1 cellular context compared by ENCODE assay signal in the genomic region with DNA sequence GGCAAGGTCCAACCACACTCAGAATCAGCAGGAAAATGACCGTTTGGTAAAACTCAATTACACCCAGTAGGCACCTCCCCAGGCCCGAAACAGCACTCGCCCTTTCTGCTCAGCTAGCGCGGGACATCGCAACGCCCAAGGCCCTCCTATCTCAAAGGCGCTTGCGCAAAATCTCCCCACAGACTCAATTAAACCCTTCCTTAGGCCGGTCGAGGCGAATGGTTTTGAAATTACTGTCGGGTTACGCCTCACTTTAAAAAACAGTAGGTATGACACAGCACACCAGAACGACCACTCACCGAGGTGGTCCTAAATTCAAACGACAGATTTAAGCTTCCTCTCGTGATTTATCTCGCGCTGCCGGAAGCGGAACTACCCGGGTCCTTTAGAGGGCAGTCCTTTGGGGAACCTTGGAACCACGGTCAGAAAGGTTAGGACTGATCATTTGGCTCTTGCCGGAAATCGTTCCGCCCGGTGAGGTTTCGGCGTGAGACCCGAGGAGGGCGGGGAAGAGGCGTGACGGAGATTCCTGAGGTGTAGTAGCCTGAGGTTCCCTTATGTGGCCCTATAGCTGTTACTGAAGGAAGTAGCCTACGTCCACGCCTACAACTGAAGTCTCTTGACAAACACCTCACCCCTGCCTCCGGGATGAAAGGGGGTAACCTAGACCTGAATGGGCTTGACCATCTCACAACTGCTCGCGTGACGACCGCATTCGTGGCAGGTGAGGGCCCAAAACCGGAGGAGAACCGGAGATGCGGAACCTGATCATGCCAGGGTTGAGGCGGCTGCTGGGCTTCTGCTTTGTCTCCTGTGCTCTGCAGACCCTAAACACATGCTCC.
A peak's percentile ranks its signal among the peaks of the same experiment; 100 is the strongest.
TF ChIP-seq lines count a peak whose summit lies in the region.

A gene with protein sequence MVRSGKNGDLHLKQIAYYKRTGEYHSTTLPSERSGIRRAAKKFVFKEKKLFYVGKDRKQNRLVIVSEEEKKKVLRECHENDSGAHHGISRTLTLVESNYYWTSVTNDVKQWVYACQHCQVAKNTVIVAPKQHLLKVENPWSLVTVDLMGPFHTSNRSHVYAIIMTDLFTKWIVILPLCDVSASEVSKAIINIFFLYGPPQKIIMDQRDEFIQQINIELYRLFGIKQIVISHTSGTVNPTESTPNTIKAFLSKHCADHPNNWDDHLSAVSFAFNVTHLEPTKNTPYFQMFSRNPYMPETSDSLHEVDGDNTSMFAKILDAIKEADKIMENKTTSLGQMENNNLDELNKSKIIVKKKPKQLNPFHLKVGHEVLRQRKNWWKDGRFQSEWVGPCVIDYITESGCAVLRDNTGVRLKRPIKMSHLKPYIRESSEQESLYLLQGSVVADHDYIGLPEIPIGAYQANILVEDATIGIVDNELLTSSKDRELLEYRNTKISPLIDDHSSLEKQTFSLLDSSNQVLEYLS (minus strand): TSS at position 374 of the 842 bp plus-strand sequence. CDS start 11,431 bp downstream, outside the sequence.
TSS of gene PPIP5K2 (plus strand) at position 537 of the 842 bp plus-strand sequence. CDS start 9,289 bp downstream, outside the sequence.

TF ChIP-seq in HepG2, 621 proteins besides CTCF, POLR2A, EP300 and RAD21 (continued from another document and continues in another):
- peak; percentile 78; the same call in 1 of the 2 replicates for TF ChIP-seq RNF219 (CRISPR knock-in tag; IDR thresholded peaks at IDR 0.05)
- TF ChIP-seq ZBTB26 (CRISPR knock-in tag; IDR thresholded peaks at IDR 0.05; ENCODE audit: borderline replicate concordance): no peak
- TF ChIP-seq MAFF (IDR thresholded peaks at IDR 0.05; ENCODE audit: low read depth, low read length): peak; percentile 6; the same call in 1 of the 2 replicates
- no peak for TF ChIP-seq AKAP8 (CRISPR knock-in tag; IDR thresholded peaks at IDR 0.05)
- no peak for TF ChIP-seq NFRKB (IDR thresholded peaks at IDR 0.05)
- TF ChIP-seq LCORL (IDR thresholded peaks at IDR 0.05): peak; percentile 60; the same call in 1 of the 2 replicates
- peak; percentile 82 for TF ChIP-seq LCORL (CRISPR knock-in tag; IDR thresholded peaks at IDR 0.05)
- peak; percentile 79 for TF ChIP-seq HIVEP1 (CRISPR knock-in tag; IDR thresholded peaks at IDR 0.05)
- no peak for TF ChIP-seq CBX2 (IDR thresholded peaks at IDR 0.05; ENCODE audit: low read depth, low read length)
- TF ChIP-seq CBX2 (CRISPR knock-in tag; IDR thresholded peaks at IDR 0.05; ENCODE audit: low read depth): no peak
- peak; percentile 72; the same call in 1 of the 2 replicates for TF ChIP-seq ARID2 (CRISPR knock-in tag; IDR thresholded peaks at IDR 0.05; ENCODE audit: borderline replicate concordance)
- TF ChIP-seq ETV5 (CRISPR knock-in tag; IDR thresholded peaks at IDR 0.05; ENCODE audit: borderline replicate concordance): peak; percentile 75; the same call in 1 of the 2 replicates
- no peak for TF ChIP-seq CCDC6 (CRISPR knock-in tag; IDR thresholded peaks at IDR 0.05)
- TF ChIP-seq XBP1 (CRISPR knock-in tag; IDR thresholded peaks at IDR 0.05): peak; percentile 23; the same call in 1 of the 2 replicates
- TF ChIP-seq ZNF790 (CRISPR knock-in tag; IDR thresholded peaks at IDR 0.05; ENCODE audit: borderline replicate concordance): peak; percentile 47; the same call in 1 of the 2 replicates
- peak; percentile 80; the same call in 1 of the 2 replicates for TF ChIP-seq BRF2 (CRISPR knock-in tag; IDR thresholded peaks at IDR 0.05)
- peak; percentile 91 for TF ChIP-seq SAP130 (CRISPR knock-in tag; IDR thresholded peaks at IDR 0.05; ENCODE audit: low read depth)
- peak; percentile 77; the same call in 1 of the 2 replicates for TF ChIP-seq ESRRA (CRISPR knock-in tag; IDR thresholded peaks at IDR 0.05; ENCODE audit: low read depth)
- no peak for TF ChIP-seq ZNF496 (CRISPR knock-in tag; IDR thresholded peaks at IDR 0.05; ENCODE audit: insufficient replicate concordance)
- TF ChIP-seq, protein P1, sequence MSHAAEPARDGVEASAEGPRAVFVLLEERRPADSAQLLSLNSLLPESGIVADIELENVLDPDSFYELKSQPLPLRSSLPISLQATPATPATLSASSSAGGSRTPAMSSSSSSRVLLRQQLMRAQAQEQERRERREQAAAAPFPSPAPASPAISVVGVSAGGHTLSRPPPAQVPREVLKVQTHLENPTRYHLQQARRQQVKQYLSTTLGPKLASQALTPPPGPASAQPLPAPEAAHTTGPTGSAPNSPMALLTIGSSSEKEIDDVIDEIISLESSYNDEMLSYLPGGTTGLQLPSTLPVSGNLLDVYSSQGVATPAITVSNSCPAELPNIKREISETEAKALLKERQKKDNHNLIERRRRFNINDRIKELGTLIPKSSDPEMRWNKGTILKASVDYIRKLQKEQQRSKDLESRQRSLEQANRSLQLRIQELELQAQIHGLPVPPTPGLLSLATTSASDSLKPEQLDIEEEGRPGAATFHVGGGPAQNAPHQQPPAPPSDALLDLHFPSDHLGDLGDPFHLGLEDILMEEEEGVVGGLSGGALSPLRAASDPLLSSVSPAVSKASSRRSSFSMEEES (CRISPR knock-in tag; IDR thresholded peaks at IDR 0.05): no peak
- TF ChIP-seq ZNF816 (CRISPR knock-in tag; IDR thresholded peaks at IDR 0.05; ENCODE audit: borderline replicate concordance): peak; percentile 36; the same call in 1 of the 2 replicates
- peak; percentile 89 for TF ChIP-seq KDM5A (IDR thresholded peaks at IDR 0.05; ENCODE audit: borderline replicate concordance, low read length)
- no peak for TF ChIP-seq ZNF678 (CRISPR knock-in tag; IDR thresholded peaks at IDR 0.05)
- no peak for TF ChIP-seq STAT5B (CRISPR knock-in tag; IDR thresholded peaks at IDR 0.05)
- peak; percentile 48; the same call in 1 of the 2 replicates for TF ChIP-seq HES4 (CRISPR knock-in tag; IDR thresholded peaks at IDR 0.05; ENCODE audit: borderline replicate concordance)
- peak; percentile 86; the same call in 1 of the 2 replicates for TF ChIP-seq ZNF556 (CRISPR knock-in tag; IDR thresholded peaks at IDR 0.05; ENCODE audit: borderline replicate concordance)
- no peak for TF ChIP-seq MED8 (CRISPR knock-in tag; IDR thresholded peaks at IDR 0.05; ENCODE audit: insufficient replicate concordance)
- TF ChIP-seq ZNF333 (CRISPR knock-in tag; IDR thresholded peaks at IDR 0.05; ENCODE audit: borderline replicate concordance): no peak
- TF ChIP-seq, protein P2, sequence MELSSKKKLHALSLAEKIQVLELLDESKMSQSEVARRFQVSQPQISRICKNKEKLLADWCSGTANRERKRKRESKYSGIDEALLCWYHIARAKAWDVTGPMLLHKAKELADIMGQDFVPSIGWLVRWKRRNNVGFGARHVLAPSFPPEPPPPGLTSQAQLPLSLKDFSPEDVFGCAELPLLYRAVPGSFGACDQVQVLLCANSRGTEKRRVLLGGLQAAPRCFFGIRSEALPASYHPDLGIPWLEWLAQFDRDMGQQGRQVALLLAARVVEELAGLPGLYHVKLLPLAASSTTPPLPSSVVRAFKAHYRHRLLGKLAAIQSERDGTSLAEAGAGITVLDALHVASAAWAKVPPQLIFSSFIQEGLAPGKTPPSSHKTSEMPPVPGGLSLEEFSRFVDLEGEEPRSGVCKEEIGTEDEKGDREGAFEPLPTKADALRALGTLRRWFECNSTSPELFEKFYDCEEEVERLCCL (CRISPR knock-in tag; IDR thresholded peaks at IDR 0.05; ENCODE audit: borderline replicate concordance): no peak; the same call in 1 of the 2 replicates
- 0 out of 2 replicates have a peak, but pooled peaks have one; percentile 66 for TF ChIP-seq KIAA2018 (CRISPR knock-in tag; IDR thresholded peaks at IDR 0.05; ENCODE audit: borderline replicate concordance)
- TF ChIP-seq ZNF335 (CRISPR knock-in tag; IDR thresholded peaks at IDR 0.05): peak; percentile 95
- TF ChIP-seq SALL1 (CRISPR knock-in tag; IDR thresholded peaks at IDR 0.05): peak; percentile 91
- TF ChIP-seq EHMT2 (IDR thresholded peaks at IDR 0.05; ENCODE audit: borderline replicate concordance, low read depth, low read length): peak; percentile 77; the same call in 1 of the 2 replicates
- TF ChIP-seq, protein P3, sequence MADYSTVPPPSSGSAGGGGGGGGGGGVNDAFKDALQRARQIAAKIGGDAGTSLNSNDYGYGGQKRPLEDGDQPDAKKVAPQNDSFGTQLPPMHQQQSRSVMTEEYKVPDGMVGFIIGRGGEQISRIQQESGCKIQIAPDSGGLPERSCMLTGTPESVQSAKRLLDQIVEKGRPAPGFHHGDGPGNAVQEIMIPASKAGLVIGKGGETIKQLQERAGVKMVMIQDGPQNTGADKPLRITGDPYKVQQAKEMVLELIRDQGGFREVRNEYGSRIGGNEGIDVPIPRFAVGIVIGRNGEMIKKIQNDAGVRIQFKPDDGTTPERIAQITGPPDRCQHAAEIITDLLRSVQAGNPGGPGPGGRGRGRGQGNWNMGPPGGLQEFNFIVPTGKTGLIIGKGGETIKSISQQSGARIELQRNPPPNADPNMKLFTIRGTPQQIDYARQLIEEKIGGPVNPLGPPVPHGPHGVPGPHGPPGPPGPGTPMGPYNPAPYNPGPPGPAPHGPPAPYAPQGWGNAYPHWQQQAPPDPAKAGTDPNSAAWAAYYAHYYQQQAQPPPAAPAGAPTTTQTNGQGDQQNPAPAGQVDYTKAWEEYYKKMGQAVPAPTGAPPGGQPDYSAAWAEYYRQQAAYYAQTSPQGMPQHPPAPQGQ (CRISPR knock-in tag; IDR thresholded peaks at IDR 0.05; ENCODE audit: borderline replicate concordance): no peak
- TF ChIP-seq ZNF225 (CRISPR knock-in tag; IDR thresholded peaks at IDR 0.05): no peak
